Comparison of ENCODE assay signal across 1 cellular context in genomic region chr17:44599298-44600175, GRCh38.
TF ChIP-seq lines count a peak whose summit lies in the region.

No MANE protein-coding gene starts in this region.

TF ChIP-seq in A549, 52 proteins besides CTCF, POLR2A, EP300 and RAD21 (continued from another document):
- TF ChIP-seq GATA3 (IDR thresholded peaks at IDR 0.05; ENCODE audit: borderline replicate concordance) = peak; percentile 26; the same call in 1 of the 2 replicates
- TF ChIP-seq FOSL2 (IDR thresholded peaks at IDR 0.05) = 0 out of 2 replicates have a peak, but pooled peaks have one; percentile 51
- peak; percentile 86 for TF ChIP-seq FOSL2 (CRISPR knock-in tag; IDR thresholded peaks at IDR 0.05)
- no peak for TF ChIP-seq CBX8 (IDR thresholded peaks at IDR 0.05)
- TF ChIP-seq MAFK (IDR thresholded peaks at IDR 0.05; ENCODE audit: partially characterized antibody) = peak; percentile 98
